ENCODE assay signal across 2 cellular contexts in genomic region chr12:116259800-116260589, GRCh38.
TF ChIP-seq lines count a peak whose summit lies in the region.

No MANE protein-coding gene starts in this region.

TF ChIP-seq in HEK293, 187 proteins besides CTCF, POLR2A, EP300 and RAD21 (continued from another document):
- TF ChIP-seq BCL6B (tag by site-specific recombination; IDR thresholded peaks at IDR 0.05): peak; percentile 42; the same call in 1 of the 2 replicates
- no peak for TF ChIP-seq PRDM1 (tag by site-specific recombination; IDR thresholded peaks at IDR 0.05)

TF ChIP-seq in WTC11, 78 proteins besides CTCF, POLR2A, EP300 and RAD21 (continued from another document):
- TF ChIP-seq NFYB (CRISPR knock-in tag; conservative IDR thresholded peaks at IDR 0.05; ENCODE audit: low read depth) (no peak), MLX (CRISPR knock-in tag; IDR thresholded peaks at IDR 0.05) (no peak), TP53 (CRISPR knock-in tag; IDR thresholded peaks at IDR 0.05) (no peak), ZNF416 (CRISPR knock-in tag; IDR thresholded peaks at IDR 0.05) (no peak), ZNF232 (CRISPR knock-in tag; IDR thresholded peaks at IDR 0.05) (no peak), ZBTB21 (CRISPR knock-in tag; IDR thresholded peaks at IDR 0.05; ENCODE audit: borderline replicate concordance) (no peak), HMGA2 (CRISPR knock-in tag; IDR thresholded peaks at IDR 0.05) (no peak), ZNF512 (CRISPR knock-in tag; IDR thresholded peaks at IDR 0.05; ENCODE audit: borderline replicate concordance) (no peak), ZNF671 (CRISPR knock-in tag; IDR thresholded peaks at IDR 0.05) (no peak), NR1H2 (CRISPR knock-in tag; IDR thresholded peaks at IDR 0.05) (no peak), OVOL2 (CRISPR knock-in tag; IDR thresholded peaks at IDR 0.05; ENCODE audit: borderline replicate concordance) (no peak), ATF1 (CRISPR knock-in tag; IDR thresholded peaks at IDR 0.05) (no peak), GABPB1 (CRISPR knock-in tag; IDR thresholded peaks at IDR 0.05) (no peak), JAZF1 (CRISPR knock-in tag; IDR thresholded peaks at IDR 0.05) (no peak), CBFB (CRISPR knock-in tag; IDR thresholded peaks at IDR 0.05; ENCODE audit: low read depth) (no peak), USF2 (CRISPR knock-in tag; IDR thresholded peaks at IDR 0.05) (no peak), ZNF317 (CRISPR knock-in tag; IDR thresholded peaks at IDR 0.05; ENCODE audit: borderline replicate concordance, low read depth) (no peak)
